Comparison of ENCODE assay signal across 18 cellular contexts in the genomic region with DNA sequence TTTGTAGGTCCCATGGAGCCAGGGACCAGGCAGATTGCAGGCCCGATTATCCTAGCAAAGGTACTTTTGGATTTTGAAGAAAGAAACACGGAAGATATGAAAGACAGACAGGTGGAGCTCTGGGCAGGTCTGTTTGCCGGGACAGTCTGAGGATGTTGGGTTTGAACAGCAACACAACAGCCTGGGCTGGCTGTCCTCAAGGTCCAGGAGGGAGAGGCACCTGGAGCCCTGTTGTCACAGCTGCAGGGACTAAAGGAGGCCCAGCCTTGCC. TPM values are rescaled to one million over a fixed set of nuclear protein-coding genes. Genes with fewer than 3 reads are reported as not detected.
DNase-seq lines count a peak whose midpoint lies in the region; ATAC-seq and TF ChIP-seq lines count a peak whose summit lies in the region.
"Had no signal": no experiment of that assay in that cellular context is flagged by ENCODE, and none has a peak within 500 bp of the region (broad histone marks: within the 10 kb centered on the region; RNA-seq: fewer than 3 reads in every experiment).

No MANE protein-coding gene starts in this region.

- H3K4me2 ChIP-seq in Loucy (ENCODE audit: low read depth, low read length, poor library complexity, severe bottlenecking) (peak overlapping the region; percentile 27), skeletal muscle satellite cell (ENCODE audit: low read length) (no peak overlapping the region)

- H3K9me3 ChIP-seq in Loucy (ENCODE audit: insufficient read depth, low read depth, low read length) (no peaks in the 10 kb centered on the region), body of pancreas (no peaks in the 10 kb centered on the region), right lobe of liver (no peaks in the 10 kb centered on the region), skeletal muscle satellite cell (replicated peaks; ENCODE audit: low read length) (no peaks in the 10 kb centered on the region)
- H3K9me3 ChIP-seq: MG63 had no signal

- no peaks in the 10 kb centered on the region for H3K36me3 ChIP-seq in Loucy (ENCODE audit: insufficient read depth, low read length)
- H3K36me3 ChIP-seq in body of pancreas (replicated peaks in 1 of 2; ENCODE audit: insufficient read depth in 1 of 2, low read depth in 2 of 2), result no peaks in the 10 kb centered on the region
- peaks cover 6 to 46% (median 27%) of the 10 kb centered on the region in 4 donors for H3K36me3 ChIP-seq in right lobe of liver
- peaks cover 56% of the 10 kb centered on the region for H3K36me3 ChIP-seq in skeletal muscle satellite cell (ENCODE audit: insufficient read depth, low read length)
- H3K36me3 ChIP-seq: MG63 had no signal

- peak overlapping the region; percentile 39 for H3K9ac ChIP-seq in Loucy (ENCODE audit: low read depth, low read length, poor library complexity, severe bottlenecking)
- H3K9ac ChIP-seq in skeletal muscle satellite cell (ENCODE audit: low read depth, low read length), result peak overlapping the region; percentile 65

- peak in 1 of 4 donors; percentile 63 for DNase-seq in body of pancreas
- DNase-seq in right lobe of liver, result no peak
- DNase-seq in NCI-H748 treated with DMSO at 0.1 percent for 48 hours (lab: John Stamatoyannopoulos, UW), result no peak
- no peak for DNase-seq in mesenteric fat pad (ENCODE audit: low spot score)
- DNase-seq in ecto neural progenitor cell (ENCODE audit: low spot score), result no peak
- DNase-seq in NCI-H2029 (lab: John Stamatoyannopoulos, UW), result no peak
- DNase-seq: activated CD8-positive, alpha-beta memory T cell treated with anti-CD3 and anti-CD28 coated beads for 24 hours; activated effector memory CD4-positive, alpha-beta T cell treated with Interleukin-2 at 50 U/mL for 16 hours; DMS 273 treated with DMSO at 0.1 percent for 48 hours; effector CD8-positive, alpha-beta T cell; foreskin keratinocyte; MG63; NCI-H2081; NCI-H774; stimulated activated CD4-positive, alpha-beta T cell treated with anti-CD3 and anti-CD28 coated beads, Interleukin-4, amount 100 ng/mL, for 1 hour; SW 1271 had no signal

- H3K27me3 ChIP-seq in Loucy (ENCODE audit: insufficient read depth, low read length, poor library complexity, severe bottlenecking) (no peaks in the 10 kb centered on the region), body of pancreas (no peaks in the 10 kb centered on the region), right lobe of liver (no peaks in the 10 kb centered on the region), skeletal muscle satellite cell (ENCODE audit: control insufficient read depth, insufficient read depth, low read length) (no peaks in the 10 kb centered on the region)
- H3K27me3 ChIP-seq: foreskin keratinocyte, MG63 had no signal

- H3K9me2 ChIP-seq in Loucy (replicated peaks; ENCODE audit: low read depth, low read length), result no peaks in the 10 kb centered on the region

- H2AFZ ChIP-seq in Loucy (ENCODE audit: low read length), result no peak overlapping the region

- 27 to 32% methylated on average over 3 of the region's 3 CpGs for WGBS in body of pancreas, 2 donors
- WGBS in right lobe of liver (ENCODE audit: insufficient coverage, low coverage, low lambda C conversion rate, missing lambda C conversion rate), result 42% methylated on average over 3 of the region's 3 CpGs

- no peaks in the 10 kb centered on the region for H3F3A ChIP-seq in Loucy (ENCODE audit: low read depth)

- TF ChIP-seq POLR2A in body of pancreas (IDR thresholded peaks at IDR 0.05) (no peak), right lobe of liver (IDR thresholded peaks at IDR 0.05) (no peak)

- ATAC-seq in body of pancreas, result no peak
- no peak for ATAC-seq in right lobe of liver

- intact Hi-C loops in body of pancreas (cut with DNase I) (no loop called here), right lobe of liver (cut with DNase I) (no loop called here)

- TF ChIP-seq CTCF in Loucy (conservative IDR thresholded peaks at IDR 0.05; ENCODE audit: low read length) (no peak), body of pancreas (IDR thresholded peaks at IDR 0.05) (no peak), right lobe of liver (IDR thresholded peaks at IDR 0.05) (no peak)

- peaks cover 45% of the 10 kb centered on the region for H3K4me1 ChIP-seq in Loucy (ENCODE audit: insufficient read depth, low read length, poor library complexity, severe bottlenecking)
- peaks cover 67% of the 10 kb centered on the region for H3K4me1 ChIP-seq in body of pancreas
- H3K4me1 ChIP-seq in right lobe of liver, result peaks cover 0 to 95% (median 43%) of the 10 kb centered on the region in 4 donors
- H3K4me1 ChIP-seq in skeletal muscle satellite cell (ENCODE audit: control insufficient read depth, insufficient read depth, low read length), result peaks cover 60% of the 10 kb centered on the region
- H3K4me1 ChIP-seq: foreskin keratinocyte had no signal

- peaks cover 61% of the 10 kb centered on the region for H3K79me2 ChIP-seq in Loucy (ENCODE audit: insufficient read depth, low read length)

- no peak overlapping the region for H3K4me3 ChIP-seq in Loucy (ENCODE audit: low read length, poor library complexity, severe bottlenecking)
- no peak overlapping the region for H3K4me3 ChIP-seq in body of pancreas
- no peak overlapping the region for H3K4me3 ChIP-seq in right lobe of liver
- H3K4me3 ChIP-seq in skeletal muscle satellite cell (ENCODE audit: low read length), result no peak overlapping the region
- H3K4me3 ChIP-seq: MG63 had no signal

- H4K20me1 ChIP-seq in Loucy (ENCODE audit: insufficient read depth, low read length, poor library complexity, severe bottlenecking), result peaks cover 3% of the 10 kb centered on the region

- H3K27ac ChIP-seq in body of pancreas, result peak overlapping the region; percentile 71 to 82 (median 76)
- peak overlapping the region in 2 of 3 donors; percentile 62 to 65 for H3K27ac ChIP-seq in right lobe of liver
- H3K27ac ChIP-seq: foreskin keratinocyte had no signal

RNA-seq across cellular contexts. Expression of gene H6PD, which starts 14.6 kb away (rescaled TPM):
- total RNA-seq in body of pancreas (10 to 100 TPM; 24.1 to 35.6 TPM), right lobe of liver (100 to 1,000 TPM; 102 to 158 (median 120) TPM), mesenteric fat pad (77.6 TPM)
- 27.3 and 27.4 TPM in 2 replicates for total RNA-seq in skeletal muscle satellite cell (2012; rRNA removed)

RNA-seq across cellular contexts. Expression of gene SPSB1, which starts 43.5 kb away (rescaled TPM):
- total RNA-seq in body of pancreas (10 to 100 TPM; 14.5 to 16.5 TPM), right lobe of liver (100 to 1,000 TPM in 1 of 6 experiments, 10 to 100 TPM in 4, 1 to 10 TPM in 1; 7.7 to 121 (median 37.0) TPM), mesenteric fat pad (48.8 TPM)
- total RNA-seq in skeletal muscle satellite cell (2012; rRNA removed), result 8.6 and 11.4 TPM in 2 replicates
